In the genomic region with DNA sequence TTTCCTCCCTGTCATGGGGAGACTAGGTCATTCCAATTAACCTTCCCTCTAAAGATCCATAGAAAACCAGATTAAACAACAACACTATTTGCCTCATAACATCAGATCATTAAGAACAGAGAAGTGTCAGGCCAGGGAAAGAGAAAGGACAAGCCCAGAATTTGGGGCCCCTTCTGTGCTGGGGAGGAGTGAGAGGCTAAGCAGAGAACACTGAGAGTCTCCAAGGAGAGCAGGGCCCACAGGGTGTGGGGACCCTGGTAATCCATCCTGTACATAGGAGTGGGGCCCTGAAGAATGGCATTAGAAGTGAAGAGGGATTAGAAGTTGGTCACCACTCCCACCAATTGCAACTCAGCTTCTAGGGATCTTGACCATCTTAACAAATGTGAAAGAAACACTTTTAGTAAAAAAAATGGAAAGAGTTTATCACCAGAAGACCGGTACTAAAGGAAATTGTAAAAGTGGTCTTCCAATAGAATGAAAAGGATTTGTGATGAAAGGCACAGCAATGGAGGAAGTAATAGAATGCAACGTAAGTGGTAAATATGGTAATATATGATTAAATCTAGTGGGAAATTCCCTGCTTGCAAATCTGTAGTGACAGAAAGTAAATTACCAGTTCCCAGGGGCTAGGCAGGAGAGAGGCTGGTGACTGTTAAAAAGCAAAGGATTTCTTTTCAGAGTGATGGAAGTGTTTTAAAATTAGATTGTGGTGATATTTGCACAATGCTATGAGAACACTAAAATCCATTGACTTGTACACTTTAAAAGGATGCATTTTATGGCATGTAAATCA, we compare ENCODE assay signal across 1 cellular context.
TF ChIP-seq lines count a peak whose summit lies in the region.

No MANE protein-coding gene starts in this region.

TF ChIP-seq in H1, 55 proteins besides CTCF, POLR2A, EP300 and RAD21:
- TF ChIP-seq CREB1 (IDR thresholded peaks at IDR 0.05), result no peak
- TF ChIP-seq TAF1 (IDR thresholded peaks at IDR 0.05; ENCODE audit: low read depth, low read length), result no peak
- TF ChIP-seq BACH1 (IDR thresholded peaks at IDR 0.05; ENCODE audit: low read length), result no peak
- TF ChIP-seq SP2 (IDR thresholded peaks at IDR 0.05; ENCODE audit: low read length), result no peak
- TF ChIP-seq SP4 (IDR thresholded peaks at IDR 0.05; ENCODE audit: low read length), result no peak
- TF ChIP-seq ZNF274 (IDR thresholded peaks at IDR 0.05; ENCODE audit: borderline replicate concordance, extremely low read depth, low read length), result no peak
- TF ChIP-seq ASH2L (IDR thresholded peaks at IDR 0.05; ENCODE audit: low read length), result no peak
- no peak for TF ChIP-seq TAF7 (optimal IDR thresholded peaks at IDR 0.05; ENCODE audit: borderline replicate concordance, low read depth, low read length)
- TF ChIP-seq, protein P1, sequence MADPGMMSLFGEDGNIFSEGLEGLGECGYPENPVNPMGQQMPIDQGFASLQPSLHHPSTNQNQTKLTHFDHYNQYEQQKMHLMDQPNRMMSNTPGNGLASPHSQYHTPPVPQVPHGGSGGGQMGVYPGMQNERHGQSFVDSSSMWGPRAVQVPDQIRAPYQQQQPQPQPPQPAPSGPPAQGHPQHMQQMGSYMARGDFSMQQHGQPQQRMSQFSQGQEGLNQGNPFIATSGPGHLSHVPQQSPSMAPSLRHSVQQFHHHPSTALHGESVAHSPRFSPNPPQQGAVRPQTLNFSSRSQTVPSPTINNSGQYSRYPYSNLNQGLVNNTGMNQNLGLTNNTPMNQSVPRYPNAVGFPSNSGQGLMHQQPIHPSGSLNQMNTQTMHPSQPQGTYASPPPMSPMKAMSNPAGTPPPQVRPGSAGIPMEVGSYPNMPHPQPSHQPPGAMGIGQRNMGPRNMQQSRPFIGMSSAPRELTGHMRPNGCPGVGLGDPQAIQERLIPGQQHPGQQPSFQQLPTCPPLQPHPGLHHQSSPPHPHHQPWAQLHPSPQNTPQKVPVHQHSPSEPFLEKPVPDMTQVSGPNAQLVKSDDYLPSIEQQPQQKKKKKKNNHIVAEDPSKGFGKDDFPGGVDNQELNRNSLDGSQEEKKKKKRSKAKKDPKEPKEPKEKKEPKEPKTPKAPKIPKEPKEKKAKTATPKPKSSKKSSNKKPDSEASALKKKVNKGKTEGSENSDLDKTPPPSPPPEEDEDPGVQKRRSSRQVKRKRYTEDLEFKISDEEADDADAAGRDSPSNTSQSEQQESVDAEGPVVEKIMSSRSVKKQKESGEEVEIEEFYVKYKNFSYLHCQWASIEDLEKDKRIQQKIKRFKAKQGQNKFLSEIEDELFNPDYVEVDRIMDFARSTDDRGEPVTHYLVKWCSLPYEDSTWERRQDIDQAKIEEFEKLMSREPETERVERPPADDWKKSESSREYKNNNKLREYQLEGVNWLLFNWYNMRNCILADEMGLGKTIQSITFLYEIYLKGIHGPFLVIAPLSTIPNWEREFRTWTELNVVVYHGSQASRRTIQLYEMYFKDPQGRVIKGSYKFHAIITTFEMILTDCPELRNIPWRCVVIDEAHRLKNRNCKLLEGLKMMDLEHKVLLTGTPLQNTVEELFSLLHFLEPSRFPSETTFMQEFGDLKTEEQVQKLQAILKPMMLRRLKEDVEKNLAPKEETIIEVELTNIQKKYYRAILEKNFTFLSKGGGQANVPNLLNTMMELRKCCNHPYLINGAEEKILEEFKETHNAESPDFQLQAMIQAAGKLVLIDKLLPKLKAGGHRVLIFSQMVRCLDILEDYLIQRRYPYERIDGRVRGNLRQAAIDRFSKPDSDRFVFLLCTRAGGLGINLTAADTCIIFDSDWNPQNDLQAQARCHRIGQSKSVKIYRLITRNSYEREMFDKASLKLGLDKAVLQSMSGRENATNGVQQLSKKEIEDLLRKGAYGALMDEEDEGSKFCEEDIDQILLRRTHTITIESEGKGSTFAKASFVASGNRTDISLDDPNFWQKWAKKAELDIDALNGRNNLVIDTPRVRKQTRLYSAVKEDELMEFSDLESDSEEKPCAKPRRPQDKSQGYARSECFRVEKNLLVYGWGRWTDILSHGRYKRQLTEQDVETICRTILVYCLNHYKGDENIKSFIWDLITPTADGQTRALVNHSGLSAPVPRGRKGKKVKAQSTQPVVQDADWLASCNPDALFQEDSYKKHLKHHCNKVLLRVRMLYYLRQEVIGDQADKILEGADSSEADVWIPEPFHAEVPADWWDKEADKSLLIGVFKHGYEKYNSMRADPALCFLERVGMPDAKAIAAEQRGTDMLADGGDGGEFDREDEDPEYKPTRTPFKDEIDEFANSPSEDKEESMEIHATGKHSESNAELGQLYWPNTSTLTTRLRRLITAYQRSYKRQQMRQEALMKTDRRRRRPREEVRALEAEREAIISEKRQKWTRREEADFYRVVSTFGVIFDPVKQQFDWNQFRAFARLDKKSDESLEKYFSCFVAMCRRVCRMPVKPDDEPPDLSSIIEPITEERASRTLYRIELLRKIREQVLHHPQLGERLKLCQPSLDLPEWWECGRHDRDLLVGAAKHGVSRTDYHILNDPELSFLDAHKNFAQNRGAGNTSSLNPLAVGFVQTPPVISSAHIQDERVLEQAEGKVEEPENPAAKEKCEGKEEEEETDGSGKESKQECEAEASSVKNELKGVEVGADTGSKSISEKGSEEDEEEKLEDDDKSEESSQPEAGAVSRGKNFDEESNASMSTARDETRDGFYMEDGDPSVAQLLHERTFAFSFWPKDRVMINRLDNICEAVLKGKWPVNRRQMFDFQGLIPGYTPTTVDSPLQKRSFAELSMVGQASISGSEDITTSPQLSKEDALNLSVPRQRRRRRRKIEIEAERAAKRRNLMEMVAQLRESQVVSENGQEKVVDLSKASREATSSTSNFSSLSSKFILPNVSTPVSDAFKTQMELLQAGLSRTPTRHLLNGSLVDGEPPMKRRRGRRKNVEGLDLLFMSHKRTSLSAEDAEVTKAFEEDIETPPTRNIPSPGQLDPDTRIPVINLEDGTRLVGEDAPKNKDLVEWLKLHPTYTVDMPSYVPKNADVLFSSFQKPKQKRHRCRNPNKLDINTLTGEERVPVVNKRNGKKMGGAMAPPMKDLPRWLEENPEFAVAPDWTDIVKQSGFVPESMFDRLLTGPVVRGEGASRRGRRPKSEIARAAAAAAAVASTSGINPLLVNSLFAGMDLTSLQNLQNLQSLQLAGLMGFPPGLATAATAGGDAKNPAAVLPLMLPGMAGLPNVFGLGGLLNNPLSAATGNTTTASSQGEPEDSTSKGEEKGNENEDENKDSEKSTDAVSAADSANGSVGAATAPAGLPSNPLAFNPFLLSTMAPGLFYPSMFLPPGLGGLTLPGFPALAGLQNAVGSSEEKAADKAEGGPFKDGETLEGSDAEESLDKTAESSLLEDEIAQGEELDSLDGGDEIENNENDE (IDR thresholded peaks at IDR 0.05; ENCODE audit: insufficient replicate concordance, low read length), result no peak
- no peak for TF ChIP-seq POU5F1 (IDR thresholded peaks at IDR 0.05; ENCODE audit: low read depth, low read length)
- TF ChIP-seq SRF (IDR thresholded peaks at IDR 0.05; ENCODE audit: low read depth, low read length), result no peak
- TF ChIP-seq RFX5 (IDR thresholded peaks at IDR 0.05; ENCODE audit: borderline replicate concordance, low read depth, low read length), result no peak
